In the genomic region with DNA sequence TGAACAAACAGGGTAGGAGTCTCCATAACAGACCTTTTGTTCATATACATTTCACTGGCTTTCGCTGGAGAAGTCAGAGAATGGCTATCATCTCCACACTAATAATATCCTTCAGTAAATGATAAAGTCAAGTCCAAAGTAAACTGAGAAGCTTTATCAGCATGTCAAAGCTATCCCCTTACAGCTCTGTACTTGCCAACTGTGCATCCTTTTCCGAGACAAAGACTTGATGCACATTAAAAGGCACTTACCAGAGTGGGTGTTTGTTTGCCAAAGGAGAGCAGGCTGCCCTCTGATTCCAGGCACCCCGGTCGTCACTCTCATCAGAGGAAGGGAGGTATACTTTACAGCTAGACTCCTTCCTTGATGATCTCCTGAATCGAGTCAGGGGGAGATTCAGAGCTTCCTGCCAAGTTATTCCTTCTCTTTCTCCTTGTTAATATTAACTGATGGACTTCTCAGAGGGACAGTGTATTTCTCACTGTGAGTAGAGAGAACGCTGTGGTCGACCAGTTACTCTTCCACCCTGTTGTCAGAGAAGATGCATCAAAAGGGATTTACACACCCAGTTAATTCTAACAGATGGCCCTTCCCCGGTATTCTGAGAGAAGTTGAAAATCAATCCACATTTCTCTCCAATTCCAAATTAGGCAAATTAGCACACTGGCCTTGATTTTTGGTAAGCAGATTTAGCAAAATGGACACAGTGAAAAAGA, we compare ENCODE assay signal across 1 cellular context.
TF ChIP-seq lines count a peak whose summit lies in the region.

No MANE protein-coding gene starts in this region.

TF ChIP-seq in HEK293, 187 proteins besides CTCF, POLR2A, EP300 and RAD21 (continued from another document and continues in another):
- TF ChIP-seq ZNF549 (tag by site-specific recombination; IDR thresholded peaks at IDR 0.05) (no peak), KLF8 (tag by site-specific recombination; IDR thresholded peaks at IDR 0.05) (0 out of 2 replicates have a peak, but pooled peaks have one; percentile 39), ZNF768 (tag by site-specific recombination; IDR thresholded peaks at IDR 0.05) (no peak), SP7 (tag by site-specific recombination; IDR thresholded peaks at IDR 0.05) (peak; percentile 96), ZNF837 (tag by site-specific recombination; IDR thresholded peaks at IDR 0.05) (no peak), GLIS2 (tag by site-specific recombination; IDR thresholded peaks at IDR 0.05) (no peak), ZNF610 (tag by site-specific recombination; IDR thresholded peaks at IDR 0.05; ENCODE audit: borderline replicate concordance) (no peak), ZNF138 (tag by site-specific recombination; IDR thresholded peaks at IDR 0.05; ENCODE audit: borderline replicate concordance) (no peak), GFI1B (tag by site-specific recombination; IDR thresholded peaks at IDR 0.05) (no peak), ZEB2 (tag by site-specific recombination; IDR thresholded peaks at IDR 0.05) (no peak), ZNF202 (tag by site-specific recombination; IDR thresholded peaks at IDR 0.05; ENCODE audit: borderline replicate concordance) (no peak), ZFHX2 (tag by site-specific recombination; conservative IDR thresholded peaks at IDR 0.05) (peak; percentile 89), FEZF1 (tag by site-specific recombination; IDR thresholded peaks at IDR 0.05) (peak; percentile 83), PRDM1 (tag by site-specific recombination; IDR thresholded peaks at IDR 0.05) (no peak), ZNF302 (tag by site-specific recombination; IDR thresholded peaks at IDR 0.05; ENCODE audit: low read depth) (no peak), KLF16 (tag by site-specific recombination; IDR thresholded peaks at IDR 0.05) (no peak), ZNF654 (tag by site-specific recombination; IDR thresholded peaks at IDR 0.05; ENCODE audit: low read depth) (no peak), ZNF223 (tag by site-specific recombination; IDR thresholded peaks at IDR 0.05) (no peak), OVOL3 (tag by site-specific recombination; IDR thresholded peaks at IDR 0.05) (no peak), ZNF843 (tag by site-specific recombination; IDR thresholded peaks at IDR 0.05) (peak; percentile 92), ZNF157 (tag by site-specific recombination; IDR thresholded peaks at IDR 0.05) (no peak), ZNF626 (tag by site-specific recombination; IDR thresholded peaks at IDR 0.05) (no peak), OSR2 (tag by site-specific recombination; IDR thresholded peaks at IDR 0.05) (peak; percentile 52; the same call in 1 of the 2 replicates), KLF10 (tag by site-specific recombination; IDR thresholded peaks at IDR 0.05) (no peak), ZNF791 (tag by site-specific recombination; IDR thresholded peaks at IDR 0.05) (no peak), ZNF394 (tag by site-specific recombination; IDR thresholded peaks at IDR 0.05; ENCODE audit: borderline replicate concordance) (no peak), BCL11B (tag by site-specific recombination; IDR thresholded peaks at IDR 0.05; ENCODE audit: low read depth) (no peak), TCF7L2 (IDR thresholded peaks at IDR 0.05; ENCODE audit: borderline replicate concordance, low read depth, low read length) (peak; percentile 37; the same call in 1 of the 2 replicates), ZNF10 (tag by site-specific recombination; IDR thresholded peaks at IDR 0.05) (0 out of 2 replicates have a peak, but pooled peaks have one; percentile 37), WT1 (tag by site-specific recombination; IDR thresholded peaks at IDR 0.05) (peak; percentile 77), ZNF544 (tag by site-specific recombination; IDR thresholded peaks at IDR 0.05) (no peak)
- TF ChIP-seq, protein P1, sequence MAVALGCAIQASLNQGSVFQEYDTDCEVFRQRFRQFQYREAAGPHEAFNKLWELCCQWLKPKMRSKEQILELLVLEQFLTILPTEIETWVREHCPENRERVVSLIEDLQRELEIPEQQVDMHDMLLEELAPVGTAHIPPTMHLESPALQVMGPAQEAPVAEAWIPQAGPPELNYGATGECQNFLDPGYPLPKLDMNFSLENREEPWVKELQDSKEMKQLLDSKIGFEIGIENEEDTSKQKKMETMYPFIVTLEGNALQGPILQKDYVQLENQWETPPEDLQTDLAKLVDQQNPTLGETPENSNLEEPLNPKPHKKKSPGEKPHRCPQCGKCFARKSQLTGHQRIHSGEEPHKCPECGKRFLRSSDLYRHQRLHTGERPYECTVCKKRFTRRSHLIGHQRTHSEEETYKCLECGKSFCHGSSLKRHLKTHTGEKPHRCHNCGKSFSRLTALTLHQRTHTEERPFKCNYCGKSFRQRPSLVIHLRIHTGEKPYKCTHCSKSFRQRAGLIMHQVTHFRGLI (tag by site-specific recombination; IDR thresholded peaks at IDR 0.05): no peak
- TF ChIP-seq, protein P2, sequence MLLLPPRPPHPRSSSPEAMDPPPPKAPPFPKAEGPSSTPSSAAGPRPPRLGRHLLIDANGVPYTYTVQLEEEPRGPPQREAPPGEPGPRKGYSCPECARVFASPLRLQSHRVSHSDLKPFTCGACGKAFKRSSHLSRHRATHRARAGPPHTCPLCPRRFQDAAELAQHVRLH (tag by site-specific recombination; IDR thresholded peaks at IDR 0.05): peak; percentile 54; the same call in 1 of the 2 replicates
- TF ChIP-seq, protein P3, sequence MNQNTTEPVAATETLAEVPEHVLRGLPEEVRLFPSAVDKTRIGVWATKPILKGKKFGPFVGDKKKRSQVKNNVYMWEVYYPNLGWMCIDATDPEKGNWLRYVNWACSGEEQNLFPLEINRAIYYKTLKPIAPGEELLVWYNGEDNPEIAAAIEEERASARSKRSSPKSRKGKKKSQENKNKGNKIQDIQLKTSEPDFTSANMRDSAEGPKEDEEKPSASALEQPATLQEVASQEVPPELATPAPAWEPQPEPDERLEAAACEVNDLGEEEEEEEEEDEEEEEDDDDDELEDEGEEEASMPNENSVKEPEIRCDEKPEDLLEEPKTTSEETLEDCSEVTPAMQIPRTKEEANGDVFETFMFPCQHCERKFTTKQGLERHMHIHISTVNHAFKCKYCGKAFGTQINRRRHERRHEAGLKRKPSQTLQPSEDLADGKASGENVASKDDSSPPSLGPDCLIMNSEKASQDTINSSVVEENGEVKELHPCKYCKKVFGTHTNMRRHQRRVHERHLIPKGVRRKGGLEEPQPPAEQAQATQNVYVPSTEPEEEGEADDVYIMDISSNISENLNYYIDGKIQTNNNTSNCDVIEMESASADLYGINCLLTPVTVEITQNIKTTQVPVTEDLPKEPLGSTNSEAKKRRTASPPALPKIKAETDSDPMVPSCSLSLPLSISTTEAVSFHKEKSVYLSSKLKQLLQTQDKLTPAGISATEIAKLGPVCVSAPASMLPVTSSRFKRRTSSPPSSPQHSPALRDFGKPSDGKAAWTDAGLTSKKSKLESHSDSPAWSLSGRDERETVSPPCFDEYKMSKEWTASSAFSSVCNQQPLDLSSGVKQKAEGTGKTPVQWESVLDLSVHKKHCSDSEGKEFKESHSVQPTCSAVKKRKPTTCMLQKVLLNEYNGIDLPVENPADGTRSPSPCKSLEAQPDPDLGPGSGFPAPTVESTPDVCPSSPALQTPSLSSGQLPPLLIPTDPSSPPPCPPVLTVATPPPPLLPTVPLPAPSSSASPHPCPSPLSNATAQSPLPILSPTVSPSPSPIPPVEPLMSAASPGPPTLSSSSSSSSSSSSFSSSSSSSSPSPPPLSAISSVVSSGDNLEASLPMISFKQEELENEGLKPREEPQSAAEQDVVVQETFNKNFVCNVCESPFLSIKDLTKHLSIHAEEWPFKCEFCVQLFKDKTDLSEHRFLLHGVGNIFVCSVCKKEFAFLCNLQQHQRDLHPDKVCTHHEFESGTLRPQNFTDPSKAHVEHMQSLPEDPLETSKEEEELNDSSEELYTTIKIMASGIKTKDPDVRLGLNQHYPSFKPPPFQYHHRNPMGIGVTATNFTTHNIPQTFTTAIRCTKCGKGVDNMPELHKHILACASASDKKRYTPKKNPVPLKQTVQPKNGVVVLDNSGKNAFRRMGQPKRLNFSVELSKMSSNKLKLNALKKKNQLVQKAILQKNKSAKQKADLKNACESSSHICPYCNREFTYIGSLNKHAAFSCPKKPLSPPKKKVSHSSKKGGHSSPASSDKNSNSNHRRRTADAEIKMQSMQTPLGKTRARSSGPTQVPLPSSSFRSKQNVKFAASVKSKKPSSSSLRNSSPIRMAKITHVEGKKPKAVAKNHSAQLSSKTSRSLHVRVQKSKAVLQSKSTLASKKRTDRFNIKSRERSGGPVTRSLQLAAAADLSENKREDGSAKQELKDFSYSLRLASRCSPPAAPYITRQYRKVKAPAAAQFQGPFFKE (tag by site-specific recombination; IDR thresholded peaks at IDR 0.05; ENCODE audit: borderline replicate concordance): no peak
- TF ChIP-seq, protein P4, sequence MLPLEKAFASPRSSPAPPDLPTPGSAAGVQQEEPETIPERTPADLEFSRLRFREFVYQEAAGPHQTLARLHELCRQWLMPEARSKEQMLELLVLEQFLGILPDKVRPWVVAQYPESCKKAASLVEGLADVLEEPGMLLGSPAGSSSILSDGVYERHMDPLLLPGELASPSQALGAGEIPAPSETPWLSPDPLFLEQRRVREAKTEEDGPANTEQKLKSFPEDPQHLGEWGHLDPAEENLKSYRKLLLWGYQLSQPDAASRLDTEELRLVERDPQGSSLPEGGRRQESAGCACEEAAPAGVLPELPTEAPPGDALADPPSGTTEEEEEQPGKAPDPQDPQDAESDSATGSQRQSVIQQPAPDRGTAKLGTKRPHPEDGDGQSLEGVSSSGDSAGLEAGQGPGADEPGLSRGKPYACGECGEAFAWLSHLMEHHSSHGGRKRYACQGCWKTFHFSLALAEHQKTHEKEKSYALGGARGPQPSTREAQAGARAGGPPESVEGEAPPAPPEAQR (tag by site-specific recombination; IDR thresholded peaks at IDR 0.05): no peak
- TF ChIP-seq, protein P5, sequence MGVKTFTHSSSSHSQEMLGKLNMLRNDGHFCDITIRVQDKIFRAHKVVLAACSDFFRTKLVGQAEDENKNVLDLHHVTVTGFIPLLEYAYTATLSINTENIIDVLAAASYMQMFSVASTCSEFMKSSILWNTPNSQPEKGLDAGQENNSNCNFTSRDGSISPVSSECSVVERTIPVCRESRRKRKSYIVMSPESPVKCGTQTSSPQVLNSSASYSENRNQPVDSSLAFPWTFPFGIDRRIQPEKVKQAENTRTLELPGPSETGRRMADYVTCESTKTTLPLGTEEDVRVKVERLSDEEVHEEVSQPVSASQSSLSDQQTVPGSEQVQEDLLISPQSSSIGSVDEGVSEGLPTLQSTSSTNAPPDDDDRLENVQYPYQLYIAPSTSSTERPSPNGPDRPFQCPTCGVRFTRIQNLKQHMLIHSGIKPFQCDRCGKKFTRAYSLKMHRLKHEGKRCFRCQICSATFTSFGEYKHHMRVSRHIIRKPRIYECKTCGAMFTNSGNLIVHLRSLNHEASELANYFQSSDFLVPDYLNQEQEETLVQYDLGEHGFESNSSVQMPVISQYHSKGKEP (tag by site-specific recombination; IDR thresholded peaks at IDR 0.05): no peak
- TF ChIP-seq, protein P6, sequence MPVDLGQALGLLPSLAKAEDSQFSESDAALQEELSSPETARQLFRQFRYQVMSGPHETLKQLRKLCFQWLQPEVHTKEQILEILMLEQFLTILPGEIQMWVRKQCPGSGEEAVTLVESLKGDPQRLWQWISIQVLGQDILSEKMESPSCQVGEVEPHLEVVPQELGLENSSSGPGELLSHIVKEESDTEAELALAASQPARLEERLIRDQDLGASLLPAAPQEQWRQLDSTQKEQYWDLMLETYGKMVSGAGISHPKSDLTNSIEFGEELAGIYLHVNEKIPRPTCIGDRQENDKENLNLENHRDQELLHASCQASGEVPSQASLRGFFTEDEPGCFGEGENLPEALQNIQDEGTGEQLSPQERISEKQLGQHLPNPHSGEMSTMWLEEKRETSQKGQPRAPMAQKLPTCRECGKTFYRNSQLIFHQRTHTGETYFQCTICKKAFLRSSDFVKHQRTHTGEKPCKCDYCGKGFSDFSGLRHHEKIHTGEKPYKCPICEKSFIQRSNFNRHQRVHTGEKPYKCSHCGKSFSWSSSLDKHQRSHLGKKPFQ (tag by site-specific recombination; IDR thresholded peaks at IDR 0.05): no peak
- TF ChIP-seq, protein P7, sequence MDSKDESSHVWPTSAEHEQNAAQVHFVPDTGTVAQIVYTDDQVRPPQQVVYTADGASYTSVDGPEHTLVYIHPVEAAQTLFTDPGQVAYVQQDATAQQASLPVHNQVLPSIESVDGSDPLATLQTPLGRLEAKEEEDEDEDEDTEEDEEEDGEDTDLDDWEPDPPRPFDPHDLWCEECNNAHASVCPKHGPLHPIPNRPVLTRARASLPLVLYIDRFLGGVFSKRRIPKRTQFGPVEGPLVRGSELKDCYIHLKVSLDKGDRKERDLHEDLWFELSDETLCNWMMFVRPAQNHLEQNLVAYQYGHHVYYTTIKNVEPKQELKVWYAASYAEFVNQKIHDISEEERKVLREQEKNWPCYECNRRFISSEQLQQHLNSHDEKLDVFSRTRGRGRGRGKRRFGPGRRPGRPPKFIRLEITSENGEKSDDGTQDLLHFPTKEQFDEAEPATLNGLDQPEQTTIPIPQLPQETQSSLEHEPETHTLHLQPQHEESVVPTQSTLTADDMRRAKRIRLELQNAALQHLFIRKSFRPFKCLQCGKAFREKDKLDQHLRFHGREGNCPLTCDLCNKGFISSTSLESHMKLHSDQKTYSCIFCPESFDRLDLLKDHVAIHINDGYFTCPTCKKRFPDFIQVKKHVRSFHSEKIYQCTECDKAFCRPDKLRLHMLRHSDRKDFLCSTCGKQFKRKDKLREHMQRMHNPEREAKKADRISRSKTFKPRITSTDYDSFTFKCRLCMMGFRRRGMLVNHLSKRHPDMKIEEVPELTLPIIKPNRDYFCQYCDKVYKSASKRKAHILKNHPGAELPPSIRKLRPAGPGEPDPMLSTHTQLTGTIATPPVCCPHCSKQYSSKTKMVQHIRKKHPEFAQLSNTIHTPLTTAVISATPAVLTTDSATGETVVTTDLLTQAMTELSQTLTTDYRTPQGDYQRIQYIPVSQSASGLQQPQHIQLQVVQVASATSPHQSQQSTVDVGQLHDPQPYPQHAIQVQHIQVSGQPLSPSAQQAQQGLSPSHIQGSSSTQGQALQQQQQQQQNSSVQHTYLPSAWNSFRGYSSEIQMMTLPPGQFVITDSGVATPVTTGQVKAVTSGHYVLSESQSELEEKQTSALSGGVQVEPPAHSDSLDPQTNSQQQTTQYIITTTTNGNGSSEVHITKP (tag by site-specific recombination; IDR thresholded peaks at IDR 0.05): peak; percentile 73
- TF ChIP-seq, protein P8, sequence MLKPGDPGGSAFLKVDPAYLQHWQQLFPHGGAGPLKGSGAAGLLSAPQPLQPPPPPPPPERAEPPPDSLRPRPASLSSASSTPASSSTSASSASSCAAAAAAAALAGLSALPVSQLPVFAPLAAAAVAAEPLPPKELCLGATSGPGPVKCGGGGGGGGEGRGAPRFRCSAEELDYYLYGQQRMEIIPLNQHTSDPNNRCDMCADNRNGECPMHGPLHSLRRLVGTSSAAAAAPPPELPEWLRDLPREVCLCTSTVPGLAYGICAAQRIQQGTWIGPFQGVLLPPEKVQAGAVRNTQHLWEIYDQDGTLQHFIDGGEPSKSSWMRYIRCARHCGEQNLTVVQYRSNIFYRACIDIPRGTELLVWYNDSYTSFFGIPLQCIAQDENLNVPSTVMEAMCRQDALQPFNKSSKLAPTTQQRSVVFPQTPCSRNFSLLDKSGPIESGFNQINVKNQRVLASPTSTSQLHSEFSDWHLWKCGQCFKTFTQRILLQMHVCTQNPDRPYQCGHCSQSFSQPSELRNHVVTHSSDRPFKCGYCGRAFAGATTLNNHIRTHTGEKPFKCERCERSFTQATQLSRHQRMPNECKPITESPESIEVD (tag by site-specific recombination; IDR thresholded peaks at IDR 0.05): 0 out of 2 replicates have a peak, but pooled peaks have one; percentile 20
